ENCODE assay signal across 8 cellular contexts in genomic region chr10:34994565-34995142, GRCh38.
DNase-seq lines count a peak whose midpoint lies in the region; ATAC-seq and TF ChIP-seq lines count a peak whose summit lies in the region.

No MANE protein-coding gene starts in this region.

- DNase-seq in DMS153 treated with DMSO at 0.1 percent for 48 hours (lab: John Stamatoyannopoulos, UW; ENCODE audit: unreplicated experiment) (peak; percentile 2), OCI-M1 (lab: John Stamatoyannopoulos, UW) (peak; percentile 74), vagina (ENCODE audit: extremely low spot score in 2 of 2) (no peak)
- DNase-seq in activated T-cell treated with anti-CD3 and anti-CD28 coated beads, Interleukin-2, amount 50 U/mL, for 1 hour, result peak; percentile 51

- TF ChIP-seq EP300 in gastroesophageal sphincter (IDR thresholded peaks at IDR 0.05), result no peak

- H3K9me3 ChIP-seq in gastroesophageal sphincter, result no peaks in the 10 kb centered on the region
- no peaks in the 10 kb centered on the region for H3K9me3 ChIP-seq in parathyroid adenoma (ENCODE audit: control insufficient read depth, low read length)
- H3K9me3 ChIP-seq in vagina, result no peaks in the 10 kb centered on the region

- 24 to 34% methylated on average over 5 to 6 of the region's 7 CpGs for WGBS in gastroesophageal sphincter (ENCODE audit: low coverage in 1 of 2), 2 donors

- H3K27me3 ChIP-seq in gastroesophageal sphincter (no peaks in the 10 kb centered on the region), parathyroid adenoma (ENCODE audit: control insufficient read depth, insufficient read depth, low read length) (no peaks in the 10 kb centered on the region), vagina (no peaks in the 10 kb centered on the region)

- H2AFZ ChIP-seq in parathyroid adenoma, result peak overlapping the region; percentile 40

- H3K4me2 ChIP-seq in parathyroid adenoma (ENCODE audit: low read length), result no peak overlapping the region

- H3K4me1 ChIP-seq in gastroesophageal sphincter (peaks cover 0 to 5% (median 0%) of the 10 kb centered on the region in 3 donors), parathyroid adenoma (no peaks in the 10 kb centered on the region), vagina (no peaks in the 10 kb centered on the region)

- no peaks in the 10 kb centered on the region for H3K79me2 ChIP-seq in parathyroid adenoma

- TF ChIP-seq CTCF in gastroesophageal sphincter (IDR thresholded peaks at IDR 0.05), result peak; percentile 41 to 74 (median 56)
- peak; percentile 72 for TF ChIP-seq CTCF in parathyroid adenoma (IDR thresholded peaks at IDR 0.05)
- TF ChIP-seq CTCF in vagina (IDR thresholded peaks at IDR 0.05), result peak in 2 of 3 experiments; percentile 25 to 52

- peak; percentile 75 for ATAC-seq in GM19468 (IDR thresholded peaks at IDR 0.05; ENCODE audit: extremely low read depth, unreplicated experiment)
- ATAC-seq in HG03521 (IDR thresholded peaks at IDR 0.05; ENCODE audit: unreplicated experiment), result peak; percentile 89
- ATAC-seq in gastroesophageal sphincter, result no peak

- H3K36me3 ChIP-seq in gastroesophageal sphincter (no peaks in the 10 kb centered on the region), parathyroid adenoma (ENCODE audit: control insufficient read depth, insufficient read depth, low read length) (no peaks in the 10 kb centered on the region), vagina (no peaks in the 10 kb centered on the region)

- no peak overlapping the region for H3K27ac ChIP-seq in gastroesophageal sphincter
- H3K27ac ChIP-seq in parathyroid adenoma, result no peak overlapping the region
- H3K27ac ChIP-seq in vagina, result no peak overlapping the region

- no peak overlapping the region for H3K4me3 ChIP-seq in gastroesophageal sphincter
- no peak overlapping the region for H3K4me3 ChIP-seq in parathyroid adenoma (ENCODE audit: low read depth, low read length)
- H3K4me3 ChIP-seq in vagina, result no peak overlapping the region

- intact Hi-C loops in vagina (cut with DNase I), result no loop called here

- TF ChIP-seq POLR2A in gastroesophageal sphincter (IDR thresholded peaks at IDR 0.05) (no peak), vagina (IDR thresholded peaks at IDR 0.05) (no peak)

- no peak overlapping the region for H3K9ac ChIP-seq in parathyroid adenoma

Comparison
In these comparisons a context has a peak if more than half of its experiments do, and no peak if none do; other contexts are left out.
1. DNase-seq: peak in DMS153 treated with DMSO at 0.1 percent for 48 hours (single experiment), OCI-M1 (single experiment) and activated T-cell treated with anti-CD3 and anti-CD28 coated beads, Interleukin-2, amount 50 U/mL, for 1 hour (single experiment); none in vagina (0 of 2).
2. Peak in every context shown above with its lines, with median percentiles within 50 percentile points of each other: CTCF ChIP-seq.